Comparison of ENCODE assay signal across 17 cellular contexts in genomic region chr7:24930856-24931255, GRCh38. TPM values are rescaled to one million over a fixed set of nuclear protein-coding genes. Genes with fewer than 3 reads are reported as not detected.
DNase-seq lines count a peak whose midpoint lies in the region; ATAC-seq and TF ChIP-seq lines count a peak whose summit lies in the region.
"Had no signal": no experiment of that assay in that cellular context is flagged by ENCODE, and none has a peak within 500 bp of the region (broad histone marks: within the 10 kb centered on the region; RNA-seq: fewer than 3 reads in every experiment).

No MANE protein-coding gene starts in this region.

- H2AFZ ChIP-seq in mammary epithelial cell (ENCODE audit: low read depth, low read length): no peak overlapping the region
- H2AFZ ChIP-seq: GM23338 had no signal

- CTCF ChIA-PET in mammary epithelial cell (lab: Charles Lee; ENCODE audit: low non-redundant PET): no interaction called here

- H3K4me3 ChIP-seq in mammary epithelial cell (replicated peaks in 1 of 3; ENCODE audit: insufficient read depth in 1 of 3, low read depth in 2 of 3, low read length in 3 of 3): no peak overlapping the region
- no peak overlapping the region for H3K4me3 ChIP-seq in breast epithelium
- no peak overlapping the region for H3K4me3 ChIP-seq in epithelial cell of esophagus (ENCODE audit: low read length)
- no peak overlapping the region for H3K4me3 ChIP-seq in HAP-1
- H3K4me3 ChIP-seq: GM23338 had no signal

- peaks cover 98% of the 10 kb centered on the region for H3K79me2 ChIP-seq in mammary epithelial cell (ENCODE audit: insufficient read depth, low read length)

- peak overlapping the region; percentile 66 for H3K27ac Mint-ChIP-seq in activated T-helper 17 cell treated with anti-CD3 and anti-CD28 coated beads, Interleukin-2, amount 50 U/mL, for 72 hours
- H3K27ac Mint-ChIP-seq: GM23338 had no signal

- peak overlapping the region; percentile 10 for H3K27ac ChIP-seq in mammary epithelial cell (ENCODE audit: insufficient read depth, low read depth, low read length)
- H3K27ac ChIP-seq in breast epithelium: no peak overlapping the region
- H3K27ac ChIP-seq: C4-2B had no signal

- H3K36me3 ChIP-seq in mammary epithelial cell (ENCODE audit: insufficient read depth, low read length) (no peaks in the 10 kb centered on the region), breast epithelium (no peaks in the 10 kb centered on the region), HAP-1 (replicated peaks) (no peaks in the 10 kb centered on the region)

- H3K4me3 Mint-ChIP-seq in activated T-helper 17 cell treated with anti-CD3 and anti-CD28 coated beads, Interleukin-2, amount 50 U/mL, for 72 hours: peak overlapping the region; percentile 25
- H3K4me3 Mint-ChIP-seq: CD4-positive, alpha-beta memory T cell; GM23338 had no signal

- no peaks in the 10 kb centered on the region for H4K20me1 ChIP-seq in mammary epithelial cell (ENCODE audit: insufficient read depth, low read length)

- no TSS peak for BruUV-seq in mammary epithelial cell (replicated peaks; lab: Mats Ljungman, UMichigan)

- peaks cover 30% of the 10 kb centered on the region for H3K4me1 ChIP-seq in mammary epithelial cell (ENCODE audit: insufficient read depth, low read length)
- H3K4me1 ChIP-seq in breast epithelium: no peaks in the 10 kb centered on the region
- no peaks in the 10 kb centered on the region for H3K4me1 ChIP-seq in HAP-1

- peak overlapping the region; percentile 34 for H3K4me2 ChIP-seq in mammary epithelial cell (ENCODE audit: insufficient read depth, low read depth, low read length)

- H3K9me3 ChIP-seq in mammary epithelial cell (replicated peaks; ENCODE audit: insufficient read depth, low read length) (no peaks in the 10 kb centered on the region), breast epithelium (no peaks in the 10 kb centered on the region), HAP-1 (no peaks in the 10 kb centered on the region)

- no peak for ATAC-seq in activated T-helper 17 cell treated with anti-CD3 and anti-CD28 coated beads, Interleukin-2, amount 50 U/mL, for 72 hours (replicated peaks)
- ATAC-seq: GM23338 had no signal

- whole genome bisulfite sequencing in mammary epithelial cell (ENCODE audit: low coverage, missing lambda C conversion rate): 0% methylated on average over 1 of the region's 1 CpG

- intact Hi-C loops in mammary epithelial cell (cut with micrococcal nuclease): no loop called here
- intact Hi-C loops in breast epithelium (cut with DNase I; ENCODE audit: low total_unique reads): no loop called here

- H3K36me3 Mint-ChIP-seq in activated T-helper 17 cell treated with anti-CD3 and anti-CD28 coated beads, Interleukin-2, amount 50 U/mL, for 72 hours (ENCODE audit: low read depth): peaks cover 12% of the 10 kb centered on the region

- H3K9ac ChIP-seq in mammary epithelial cell (ENCODE audit: insufficient read depth, low read length): no peak overlapping the region

- no peak for TF ChIP-seq POLR2A in breast epithelium (IDR thresholded peaks at IDR 0.05)

- DNase-seq in mammary epithelial cell (peak; percentile 70), breast epithelium (ENCODE audit: low spot score in 2 of 2) (no peak), epithelial cell of esophagus (ENCODE audit: low read depth) (peak; percentile 71), NCI-H524 (lab: John Stamatoyannopoulos, UW) (no peak), SKM-1 treated with dmso at 0.1 percent for 144 hours (lab: John Stamatoyannopoulos, UW; ENCODE audit: unreplicated experiment) (no peak), HAP-1 (ENCODE audit: low spot score in 2 of 2) (no peak)
- DNase-seq: ACHN; CD4-positive, alpha-beta memory T cell; DMS153; DMS79 treated with DMSO at 0.1 percent for 48 hours; EL; H7; IMR-90; KBM-7 had no signal

- dilution Hi-C loops in mammary epithelial cell (cut with HindIII; ENCODE audit: low sequenced_read_pairs): no loop called here

- H3K27me3 ChIP-seq in mammary epithelial cell (ENCODE audit: insufficient read depth, low read length) (no peaks in the 10 kb centered on the region), breast epithelium (no peaks in the 10 kb centered on the region), HAP-1 (ENCODE audit: low read depth) (no peaks in the 10 kb centered on the region)

- peaks cover 57% of the 10 kb centered on the region for H3K4me1 Mint-ChIP-seq in activated T-helper 17 cell treated with anti-CD3 and anti-CD28 coated beads, Interleukin-2, amount 50 U/mL, for 72 hours

- no peaks in the 10 kb centered on the region for H3K27me3 Mint-ChIP-seq in activated T-helper 17 cell treated with anti-CD3 and anti-CD28 coated beads, Interleukin-2, amount 50 U/mL, for 72 hours
- H3K27me3 Mint-ChIP-seq: CD4-positive, alpha-beta memory T cell had no signal

- H3K9me3 Mint-ChIP-seq in activated T-helper 17 cell treated with anti-CD3 and anti-CD28 coated beads, Interleukin-2, amount 50 U/mL, for 72 hours: peaks cover 3% of the 10 kb centered on the region
- H3K9me3 Mint-ChIP-seq: CD4-positive, alpha-beta memory T cell had no signal

- TF ChIP-seq CTCF in mammary epithelial cell (conservative IDR thresholded peaks at IDR 0.05 in 1 of 2, IDR thresholded peaks at IDR 0.05 in 1 of 2; ENCODE audit: extremely low read depth in 1 of 2, insufficient read depth in 1 of 2, low read depth in 1 of 2, low read length in 2 of 2): no peak
- no peak for TF ChIP-seq CTCF in breast epithelium (IDR thresholded peaks at IDR 0.05)
- TF ChIP-seq CTCF in epithelial cell of esophagus (IDR thresholded peaks at IDR 0.05; ENCODE audit: insufficient read depth, low read depth, low read length, missing control alignments): no peak

- in situ Hi-C loops in mammary epithelial cell (cut with MboI; ENCODE audit: low sequenced_read_pairs in 2 of 2): no loop called here
- in situ Hi-C loops in HAP-1 (cut with MboI; ENCODE audit: low sequenced_read_pairs): no loop called here

RNA-seq across cellular contexts. Expression of gene OSBPL3, which starts 49.1 kb away (rescaled TPM):
- total RNA-seq in mammary epithelial cell (10 to 100 TPM; 42.7 to 64.8 TPM), breast epithelium (10 to 100 TPM in 1 of 3 donors, 1 to 10 TPM in 2; 6.4 to 20.5 (median 8.5) TPM)
- 22.9 TPM for polyA plus RNA-seq in mammary epithelial cell
- 26.3 TPM for polyA minus RNA-seq in mammary epithelial cell
- 10 to 100 TPM; 57.6 to 70.6 TPM for total RNA-seq in activated T-helper 17 cell treated with anti-CD3 and anti-CD28 coated beads, Interleukin-2, amount 50 U/mL, for 72 hours

Comparison
In these comparisons a context has a peak if more than half of its experiments do, and no peak if none do; other contexts are left out.
1. DNase-seq: peak in mammary epithelial cell (single experiment) and epithelial cell of esophagus (single experiment); none in breast epithelium (0 of 2), NCI-H524 (0 of 2), SKM-1 treated with dmso at 0.1 percent for 144 hours (single experiment) and HAP-1 (0 of 2).